38 cellular contexts compared by ENCODE assay signal in genomic region chr1:204139952-204140351, GRCh38. TPM values are rescaled to one million over a fixed set of nuclear protein-coding genes. Genes with fewer than 3 reads are reported as not detected.
"Had no signal": no experiment of that assay in that cellular context is flagged by ENCODE, and none has a peak within 500 bp of the region (broad histone marks: within the 10 kb centered on the region; RNA-seq: fewer than 3 reads in every experiment).

No MANE protein-coding gene starts in this region.

- H3K4me1 Mint-ChIP-seq: activated B cell treated with CpG ODN at 0.5 μM for 24 hours; activated CD4-positive, alpha-beta T cell treated with anti-CD3 and anti-CD28 coated beads, Interleukin-2, amount 10 ng/mL, durations not matched to agents 24 days and 14 days; activated T-helper 17 cell treated with anti-CD3 and anti-CD28 coated beads, Interleukin-2, amount 50 U/mL, for 72 hours had no signal

- H3K9me3 Mint-ChIP-seq: activated B cell treated with CpG ODN at 0.5 μM for 24 hours; activated CD4-positive, alpha-beta memory T cell treated with anti-CD3 and anti-CD28 coated beads for 36 hours; activated CD4-positive, alpha-beta T cell treated with anti-CD3 and anti-CD28 coated beads, Interleukin-2, amount 10 ng/mL, durations not matched to agents 24 days and 14 days; activated CD8-positive, alpha-beta T cell treated with anti-CD3 and anti-CD28 coated beads for 36 hours; activated naive CD4-positive, alpha-beta T cell treated with anti-CD3 and anti-CD28 coated beads for 36 hours; activated naive CD4-positive, alpha-beta T cell treated with anti-CD3 and anti-CD28 coated beads, Interleukin-2, amount 50 U/mL, for 72 hours; activated naive CD8-positive, alpha-beta T cell treated with anti-CD3 and anti-CD28 coated beads for 36 hours; activated T-cell treated with anti-CD3 and anti-CD28 coated beads, Interleukin-2, amount 50 U/mL, for 4 hours; activated T-cell treated with anti-CD3 and anti-CD28 coated beads, Interleukin-2, amount 50 U/mL, for 72 hours; activated T-helper 1 cell treated with anti-CD3 and anti-CD28 coated beads, Interleukin-12 subunit alpha, Interleukin-12 subunit beta, Interleukin-2, Interleukin-4 antibody, amounts not matched to agents 30 ng/mL and 10 ng/mL and 1 ng/mL, durations not matched to agents 14 hours and 24 hours and 36 hours; activated T-helper 17 cell treated with anti-CD3 and anti-CD28 coated beads, Interleukin-2, amount 50 U/mL, for 72 hours; T-helper 1 cell treated with Interleukin-12 subunit alpha and Interleukin-12 subunit beta and Interleukin-4 antibody, amounts not matched to agents 30 μg/mL and 1 μg/mL, for 36 hours; T-helper 2 cell treated with Interferon-gamma antibody and Interleukin-4, amounts not matched to agents 5 μg/mL and 100 μg/mL, for 36 hours had no signal

- H3K27ac Mint-ChIP-seq: activated B cell treated with CpG ODN at 0.5 μM for 24 hours; activated CD4-positive, alpha-beta memory T cell treated with anti-CD3 and anti-CD28 coated beads for 36 hours; activated CD4-positive, alpha-beta T cell treated with anti-CD3 and anti-CD28 coated beads, Interleukin-2, amount 10 ng/mL, durations not matched to agents 24 days and 14 days; activated CD8-positive, alpha-beta T cell treated with anti-CD3 and anti-CD28 coated beads for 36 hours; activated naive CD4-positive, alpha-beta T cell treated with anti-CD3 and anti-CD28 coated beads for 36 hours; activated naive CD4-positive, alpha-beta T cell treated with anti-CD3 and anti-CD28 coated beads, Interleukin-2, amount 50 U/mL, for 72 hours; activated naive CD8-positive, alpha-beta T cell treated with anti-CD3 and anti-CD28 coated beads for 36 hours; activated T-cell treated with anti-CD3 and anti-CD28 coated beads, Interleukin-2, amount 50 U/mL, for 72 hours; activated T-helper 1 cell treated with anti-CD3 and anti-CD28 coated beads, Interleukin-12 subunit alpha, Interleukin-12 subunit beta, Interleukin-2, Interleukin-4 antibody, amounts not matched to agents 30 ng/mL and 10 ng/mL and 1 ng/mL, durations not matched to agents 14 hours and 24 hours and 36 hours; activated T-helper 17 cell treated with anti-CD3 and anti-CD28 coated beads, Interleukin-2, amount 50 U/mL, for 72 hours; T-helper 1 cell treated with Interleukin-12 subunit alpha and Interleukin-12 subunit beta and Interleukin-4 antibody, amounts not matched to agents 30 μg/mL and 1 μg/mL, for 36 hours; T-helper 2 cell treated with Interferon-gamma antibody and Interleukin-4, amounts not matched to agents 5 μg/mL and 100 μg/mL, for 36 hours had no signal

- H3K27me3 Mint-ChIP-seq: activated CD4-positive, alpha-beta memory T cell treated with anti-CD3 and anti-CD28 coated beads for 36 hours; activated CD8-positive, alpha-beta T cell treated with anti-CD3 and anti-CD28 coated beads for 36 hours; activated naive CD8-positive, alpha-beta T cell treated with anti-CD3 and anti-CD28 coated beads for 36 hours; activated T-helper 17 cell treated with anti-CD3 and anti-CD28 coated beads, Interleukin-2, amount 50 U/mL, for 72 hours had no signal

- H3K27ac ChIP-seq: adrenal gland, body of pancreas, brain microvascular endothelial cell, breast epithelium, VCaP had no signal

- ATAC-seq: activated CD8-positive, alpha-beta T cell treated with anti-CD3 and anti-CD28 coated beads for 36 hours; activated naive CD4-positive, alpha-beta T cell treated with anti-CD3 and anti-CD28 coated beads, Interleukin-2, amount 50 U/mL, for 72 hours; activated T-cell treated with anti-CD3 and anti-CD28 coated beads, Interleukin-2, amount 50 U/mL, for 4 hours; activated T-cell treated with anti-CD3 and anti-CD28 coated beads, Interleukin-2, amount 50 U/mL, for 72 hours; activated T-helper 17 cell treated with anti-CD3 and anti-CD28 coated beads, Interleukin-2, amount 50 U/mL, for 72 hours; body of pancreas had no signal

- DNase-seq: activated B cell treated with CpG ODN at 0.5 μM for 24 hours; activated CD4-positive, alpha-beta memory T cell treated with anti-CD3 and anti-CD28 coated beads for 36 hours; activated CD4-positive, alpha-beta T cell treated with anti-CD3 and anti-CD28 coated beads for 4 hours; activated CD4-positive, alpha-beta T cell treated with anti-CD3 and anti-CD28 coated beads, Interleukin-2, amount 10 ng/mL, durations not matched to agents 24 days and 14 days; activated CD4-positive, alpha-beta T cell treated with anti-CD3 and anti-CD28 coated beads, Interleukin-2, amount 50 U/mL, for 1 hour; activated CD4-positive, alpha-beta T cell treated with anti-CD3 and anti-CD28 coated beads, Interleukin-2, amount 50 U/mL, for 4 hours; activated CD4-positive, CD25-positive, alpha-beta regulatory T cell treated with anti-CD3 and anti-CD28 coated beads, Interleukin-2, amount 50 U/mL, for 72 hours; activated CD8-positive, alpha-beta memory T cell treated with anti-CD3 and anti-CD28 coated beads, Interleukin-2, amount 50 U/mL, for 4 hours; activated CD8-positive, alpha-beta T cell treated with anti-CD3 and anti-CD28 coated beads for 36 hours; activated effector memory CD4-positive, alpha-beta T cell treated with anti-CD3 and anti-CD28 coated beads, Interleukin-2, amount 50 U/mL, for 16 hours; activated gamma-delta T cell treated with Interleukin-2 at 50 U/mL for 16 hours; activated naive CD4-positive, alpha-beta T cell; activated naive CD4-positive, alpha-beta T cell treated with anti-CD3 and anti-CD28 coated beads for 36 hours; activated naive CD4-positive, alpha-beta T cell treated with anti-CD3 and anti-CD28 coated beads, Interleukin-2, amount 50 U/mL, for 16 hours; activated naive CD8-positive, alpha-beta T cell treated with anti-CD3 and anti-CD28 coated beads for 36 hours; activated T-cell treated with anti-CD3 and anti-CD28 coated beads for 4 hours; activated T-cell treated with anti-CD3 and anti-CD28 coated beads, Interleukin-2, amount 50 U/mL, for 1 hour; activated T-cell treated with anti-CD3 and anti-CD28 coated beads, Interleukin-2, amount 50 U/mL, for 4 hours; activated T-cell treated with anti-CD3 and anti-CD28 coated beads, Interleukin-2, amount 50 U/mL, for 72 hours; adrenal gland; amniotic stem cell; aorta; body of pancreas; brain microvascular endothelial cell; central memory CD4-positive, alpha-beta T cell; T-helper 1 cell; T-helper 2 cell; T-helper 9 cell had no signal

- H3K4me1 ChIP-seq: breast epithelium had no signal

- H3K27me3 ChIP-seq: adrenal gland, body of pancreas, brain microvascular endothelial cell, breast epithelium had no signal

- H3K36me3 Mint-ChIP-seq: activated CD4-positive, alpha-beta memory T cell treated with anti-CD3 and anti-CD28 coated beads for 36 hours; activated naive CD4-positive, alpha-beta T cell treated with anti-CD3 and anti-CD28 coated beads, Interleukin-2, amount 50 U/mL, for 72 hours; activated naive CD8-positive, alpha-beta T cell treated with anti-CD3 and anti-CD28 coated beads for 36 hours had no signal

- H3K4me3 ChIP-seq: adrenal gland, body of pancreas, breast epithelium had no signal

- H3K9me3 ChIP-seq: adrenal gland, body of pancreas, breast epithelium had no signal

- H3K36me3 ChIP-seq: brain microvascular endothelial cell, breast epithelium had no signal

- H3K4me3 Mint-ChIP-seq: activated B cell treated with CpG ODN at 0.5 μM for 24 hours; activated CD4-positive, alpha-beta memory T cell treated with anti-CD3 and anti-CD28 coated beads for 36 hours; activated CD4-positive, alpha-beta T cell treated with anti-CD3 and anti-CD28 coated beads, Interleukin-2, amount 10 ng/mL, durations not matched to agents 24 days and 14 days; activated CD8-positive, alpha-beta T cell treated with anti-CD3 and anti-CD28 coated beads for 36 hours; activated naive CD4-positive, alpha-beta T cell treated with anti-CD3 and anti-CD28 coated beads for 36 hours; activated naive CD8-positive, alpha-beta T cell treated with anti-CD3 and anti-CD28 coated beads for 36 hours; activated T-cell treated with anti-CD3 and anti-CD28 coated beads, Interleukin-2, amount 50 U/mL, for 4 hours; activated T-cell treated with anti-CD3 and anti-CD28 coated beads, Interleukin-2, amount 50 U/mL, for 72 hours; activated T-helper 1 cell treated with anti-CD3 and anti-CD28 coated beads, Interleukin-12 subunit alpha, Interleukin-12 subunit beta, Interleukin-2, Interleukin-4 antibody, amounts not matched to agents 30 ng/mL and 10 ng/mL and 1 ng/mL, durations not matched to agents 14 hours and 24 hours and 36 hours; activated T-helper 17 cell treated with anti-CD3 and anti-CD28 coated beads, Interleukin-2, amount 50 U/mL, for 72 hours; T-helper 1 cell treated with Interleukin-12 subunit alpha and Interleukin-12 subunit beta and Interleukin-4 antibody, amounts not matched to agents 30 μg/mL and 1 μg/mL, for 36 hours; T-helper 2 cell treated with Interferon-gamma antibody and Interleukin-4, amounts not matched to agents 5 μg/mL and 100 μg/mL, for 36 hours had no signal

RNA-seq across cellular contexts. Expression of gene ETNK2, which starts 11.9 kb away (rescaled TPM):
- total RNA-seq: activated CD4-positive, alpha-beta T cell treated with anti-CD3 and anti-CD28 coated beads, Interleukin-2, amount 10 ng/mL, durations not matched to agents 24 days and 14 days had no signal

RNA-seq across cellular contexts. Expression of gene REN, which starts 26.2 kb away (rescaled TPM):
- total RNA-seq: activated B cell treated with CpG ODN at 0.5 μM for 24 hours; activated CD4-positive, alpha-beta memory T cell treated with anti-CD3 and anti-CD28 coated beads for 36 hours; activated CD4-positive, alpha-beta T cell treated with anti-CD3 and anti-CD28 coated beads, Interleukin-2, amount 10 ng/mL, durations not matched to agents 24 days and 14 days; activated CD8-positive, alpha-beta memory T cell treated with anti-CD3 and anti-CD28 coated beads for 36 hours; activated CD8-positive, alpha-beta T cell treated with anti-CD3 and anti-CD28 coated beads for 36 hours; activated naive CD4-positive, alpha-beta T cell treated with anti-CD3 and anti-CD28 coated beads for 36 hours; activated naive CD4-positive, alpha-beta T cell treated with anti-CD3 and anti-CD28 coated beads, Interleukin-2, amount 50 U/mL, for 72 hours; activated naive CD8-positive, alpha-beta T cell treated with anti-CD3 and anti-CD28 coated beads for 36 hours; activated T-cell treated with anti-CD3 and anti-CD28 coated beads, Interleukin-2, amount 50 U/mL, for 4 hours; activated T-cell treated with anti-CD3 and anti-CD28 coated beads, Interleukin-2, amount 50 U/mL, for 72 hours; activated T-helper 1 cell treated with anti-CD3 and anti-CD28 coated beads, Interleukin-12 subunit alpha, Interleukin-12 subunit beta, Interleukin-2, Interleukin-4 antibody, amounts not matched to agents 30 ng/mL and 10 ng/mL and 1 ng/mL, durations not matched to agents 14 hours and 24 hours and 36 hours; activated T-helper 17 cell treated with anti-CD3 and anti-CD28 coated beads, Interleukin-2, amount 50 U/mL, for 72 hours; aorta; astrocyte; body of pancreas; breast epithelium; cardiac septum had no signal

RNA-seq across cellular contexts. Expression of gene KISS1, which starts 56.3 kb away (rescaled TPM):
- total RNA-seq: activated B cell treated with CpG ODN at 0.5 μM for 24 hours; activated CD4-positive, alpha-beta memory T cell treated with anti-CD3 and anti-CD28 coated beads for 36 hours; activated CD4-positive, alpha-beta T cell treated with anti-CD3 and anti-CD28 coated beads, Interleukin-2, amount 10 ng/mL, durations not matched to agents 24 days and 14 days; activated CD8-positive, alpha-beta memory T cell treated with anti-CD3 and anti-CD28 coated beads for 36 hours; activated CD8-positive, alpha-beta T cell treated with anti-CD3 and anti-CD28 coated beads for 36 hours; activated naive CD4-positive, alpha-beta T cell treated with anti-CD3 and anti-CD28 coated beads for 36 hours; activated naive CD8-positive, alpha-beta T cell treated with anti-CD3 and anti-CD28 coated beads for 36 hours; activated T-cell treated with anti-CD3 and anti-CD28 coated beads, Interleukin-2, amount 50 U/mL, for 4 hours; activated T-cell treated with anti-CD3 and anti-CD28 coated beads, Interleukin-2, amount 50 U/mL, for 72 hours; activated T-helper 1 cell treated with anti-CD3 and anti-CD28 coated beads, Interleukin-12 subunit alpha, Interleukin-12 subunit beta, Interleukin-2, Interleukin-4 antibody, amounts not matched to agents 30 ng/mL and 10 ng/mL and 1 ng/mL, durations not matched to agents 14 hours and 24 hours and 36 hours; activated T-helper 17 cell treated with anti-CD3 and anti-CD28 coated beads, Interleukin-2, amount 50 U/mL, for 72 hours; adrenal gland; aorta; body of pancreas; breast epithelium; cardiac septum had no signal
